8 cellular contexts compared by ENCODE assay signal in the genomic region with DNA sequence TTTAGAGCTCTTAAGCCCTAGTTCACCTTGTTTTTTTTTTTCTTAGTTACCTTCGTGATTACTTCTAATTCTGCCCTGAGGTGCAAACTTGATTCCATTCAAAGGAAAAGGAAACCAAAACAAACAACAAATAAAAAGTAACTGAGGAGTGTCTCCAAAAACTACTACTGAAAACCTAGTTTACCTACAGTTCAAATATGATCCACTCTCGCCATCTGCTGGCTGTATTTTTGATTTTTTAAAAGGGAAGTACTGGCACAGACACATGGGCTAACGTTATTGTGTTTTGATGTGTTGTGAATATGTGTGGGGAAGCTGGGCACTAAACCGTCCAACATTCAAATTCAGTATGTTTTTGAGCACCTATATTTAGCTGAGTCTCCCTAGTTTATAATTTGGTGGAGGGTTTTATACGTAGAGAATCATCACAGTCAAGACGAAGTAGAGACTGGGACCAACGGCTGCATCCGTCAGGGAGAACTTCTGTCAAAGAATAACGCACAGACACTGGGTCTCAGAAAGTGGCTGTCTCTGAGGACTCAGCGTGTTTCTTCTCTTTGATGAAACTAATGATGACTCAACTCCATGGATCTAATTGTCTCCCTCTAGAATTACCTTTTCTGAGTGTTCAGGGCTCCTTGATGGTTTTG.
DNase-seq lines count a peak whose midpoint lies in the region; ATAC-seq, FAIRE-seq and TF ChIP-seq lines count a peak whose summit lies in the region.

No MANE protein-coding gene starts in this region.

- H3K4me3 ChIP-seq in body of pancreas, result no peak overlapping the region
- H3K4me3 ChIP-seq in keratinocyte (ENCODE audit: control insufficient read depth in 2 of 3, extremely low read depth in 1 of 3, insufficient read depth in 2 of 3, low read depth in 1 of 3, low read length in 3 of 3), result peak overlapping the region in 1 of 3 experiments; percentile 52
- peak overlapping the region in 1 of 2 donors; percentile 32 for H3K4me3 ChIP-seq in tibial artery

- TF ChIP-seq CTCF in body of pancreas (IDR thresholded peaks at IDR 0.05), result peak in 6 of 7 experiments; percentile 43 to 73 (median 66)
- TF ChIP-seq CTCF in keratinocyte (optimal IDR thresholded peaks at IDR 0.05 in 1 of 3, IDR thresholded peaks at IDR 0.05 in 1 of 3, conservative IDR thresholded peaks at IDR 0.05 in 1 of 3; ENCODE audit: extremely low read depth in 1 of 3, insufficient read depth in 2 of 3, low read length in 3 of 3), result peak; percentile 25 to 55 (median 39)
- peak; percentile 56 to 83 for TF ChIP-seq CTCF in tibial artery (IDR thresholded peaks at IDR 0.05)

- H3K4me1 ChIP-seq in body of pancreas (peaks cover 4% of the 10 kb centered on the region), keratinocyte (ENCODE audit: control insufficient read depth, extremely low read depth, insufficient read depth, low read length) (peaks cover 14% of the 10 kb centered on the region), tibial artery (peaks cover 0 to 6% (median 2%) of the 10 kb centered on the region in 4 donors)

- no peaks in the 10 kb centered on the region for H3K36me3 ChIP-seq in body of pancreas (replicated peaks in 1 of 2; ENCODE audit: insufficient read depth in 1 of 2, low read depth in 2 of 2)
- H3K36me3 ChIP-seq in keratinocyte (ENCODE audit: control insufficient read depth in 2 of 2, extremely low read depth in 1 of 2, insufficient read depth in 2 of 2, low read length in 2 of 2), result no peaks in the 10 kb centered on the region
- H3K36me3 ChIP-seq in tibial artery, result no peaks in the 10 kb centered on the region

- no peaks in the 10 kb centered on the region for H3K9me1 ChIP-seq in keratinocyte (ENCODE audit: control insufficient read depth, extremely low read depth, insufficient read depth, low read length)

- no peaks in the 10 kb centered on the region for H4K20me1 ChIP-seq in keratinocyte (ENCODE audit: control insufficient read depth, extremely low read depth, insufficient read depth, low read length)

- peak overlapping the region; percentile 49 for H3K9ac ChIP-seq in keratinocyte (ENCODE audit: control insufficient read depth, extremely low read depth, insufficient read depth, low read length)

- H3K27ac ChIP-seq in body of pancreas (peak overlapping the region in 1 of 4 donors; percentile 54), keratinocyte (ENCODE audit: control insufficient read depth, insufficient read depth, low read length) (peak overlapping the region; percentile 57), tibial artery (no peak overlapping the region)

- DNase-seq in Ammon's horn (ENCODE audit: low spot score) (peak; percentile 81), NCI-H510A treated with DMSO at 0.1 percent for 48 hours (lab: John Stamatoyannopoulos, UW) (peak; percentile 79), body of pancreas (peak; percentile 25 to 62 (median 36)), keratinocyte (ENCODE audit: low read depth, low spot score) (no peak), tibial artery (no peak)
- DNase-seq in effector memory CD8-positive, alpha-beta T cell, result no peak

- intact Hi-C loops in body of pancreas (cut with DNase I) (no loop called here), tibial artery (cut with DNase I; ENCODE audit: low total_unique reads) (loop anchor here (10.0 kb wide), 5 partner anchors 269 to 1569 kb away; a partner anchor contains a TSS)

- no peaks in the 10 kb centered on the region for H3K9me3 Mint-ChIP-seq in effector memory CD8-positive, alpha-beta T cell

- dilution Hi-C loops in keratinocyte (cut with MboI; ENCODE audit: extremely low pct_ligation_motif_present, low sequenced_read_pairs), result no loop called here

- H3K27me3 Mint-ChIP-seq in effector memory CD8-positive, alpha-beta T cell, result no peaks in the 10 kb centered on the region

- 15 to 26% methylated on average over 10 of the region's 10 CpGs for WGBS in body of pancreas, 2 donors

- no peaks in the 10 kb centered on the region for H3K4me1 Mint-ChIP-seq in effector memory CD8-positive, alpha-beta T cell (ENCODE audit: low read depth in 2 of 2)

- no peak overlapping the region for H3K27ac Mint-ChIP-seq in effector memory CD8-positive, alpha-beta T cell

- H3K9me3 ChIP-seq in body of pancreas (no peaks in the 10 kb centered on the region), keratinocyte (ENCODE audit: control insufficient read depth, low read depth, low read length) (no peaks in the 10 kb centered on the region), tibial artery (no peaks in the 10 kb centered on the region)

- peak; percentile 89 for ATAC-seq in GM18508 (IDR thresholded peaks at IDR 0.05; ENCODE audit: insufficient read depth, unreplicated experiment)
- peak; percentile 71 for ATAC-seq in HG03378 (IDR thresholded peaks at IDR 0.05; ENCODE audit: unreplicated experiment)
- peak; percentile 74 for ATAC-seq in body of pancreas
- ATAC-seq in effector memory CD8-positive, alpha-beta T cell (replicated peaks), result no peak

- peak overlapping the region; percentile 66 for H2AFZ ChIP-seq in keratinocyte (ENCODE audit: control insufficient read depth, low read length)

- peak; percentile 79 for FAIRE-seq in keratinocyte (lab: Jason Lieb, UNC)

- H3K79me2 ChIP-seq in keratinocyte (ENCODE audit: control insufficient read depth, insufficient read depth, low read length), result no peaks in the 10 kb centered on the region

- H3K27me3 ChIP-seq in body of pancreas (no peaks in the 10 kb centered on the region), keratinocyte (ENCODE audit: control insufficient read depth, extremely low read depth, insufficient read depth, low read length) (no peaks in the 10 kb centered on the region), tibial artery (no peaks in the 10 kb centered on the region)

- peak overlapping the region; percentile 77 for H3K4me2 ChIP-seq in keratinocyte (ENCODE audit: control insufficient read depth, extremely low read depth, insufficient read depth, low read depth, low read length)

- H3K36me3 Mint-ChIP-seq in effector memory CD8-positive, alpha-beta T cell (ENCODE audit: insufficient read depth), result no peaks in the 10 kb centered on the region

- no peak overlapping the region for H3K4me3 Mint-ChIP-seq in effector memory CD8-positive, alpha-beta T cell

- no peak for TF ChIP-seq POLR2A in body of pancreas (IDR thresholded peaks at IDR 0.05)

Comparison
In these comparisons a context has a peak if more than half of its experiments do, and no peak if none do; other contexts are left out.
1. DNase-seq: peak in Ammon's horn (single experiment), NCI-H510A treated with DMSO at 0.1 percent for 48 hours (single experiment) and body of pancreas (4 of 4); none in keratinocyte (single experiment), tibial artery (0 of 2) and effector memory CD8-positive, alpha-beta T cell (0 of 3).
2. Peak in every context shown above with its lines, with median percentiles within 50 percentile points of each other: CTCF ChIP-seq.